Comparison of ENCODE assay signal across 1 cellular context in the genomic region with DNA sequence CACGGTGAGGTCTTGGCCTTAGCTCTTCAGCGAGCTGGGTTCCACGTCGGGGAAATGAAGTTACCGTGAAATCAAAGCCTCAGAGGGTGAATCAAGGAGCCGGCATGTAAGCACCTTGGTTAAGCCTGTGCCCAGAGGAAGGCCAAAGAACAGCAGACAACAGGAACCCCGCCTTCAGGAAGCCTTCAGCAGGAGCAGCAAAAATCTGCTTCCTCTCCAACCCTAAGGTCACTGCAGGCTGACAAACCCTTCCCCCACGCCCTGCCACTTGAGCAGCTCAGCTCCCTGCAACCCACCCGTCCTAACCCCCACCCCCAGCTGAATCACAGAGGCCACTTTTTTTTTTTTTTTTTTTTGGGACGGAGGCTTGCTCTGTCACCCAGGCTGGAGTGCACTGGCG.
TF ChIP-seq lines count a peak whose summit lies in the region.

No MANE protein-coding gene starts in this region.

TF ChIP-seq in SK-N-SH treated with all-trans-retinoic acid at 6 μM for 48 hours, 23 proteins besides CTCF, POLR2A, EP300 and RAD21 (continued from another document):
- TF ChIP-seq CREB5 (CRISPR knock-in tag; IDR thresholded peaks at IDR 0.05; ENCODE audit: low read depth), result no peak
- TF ChIP-seq ESRRG (CRISPR knock-in tag; IDR thresholded peaks at IDR 0.05), result no peak
- no peak for TF ChIP-seq ZFP3 (CRISPR knock-in tag; IDR thresholded peaks at IDR 0.05)
- no peak for TF ChIP-seq ZFP30 (CRISPR knock-in tag; IDR thresholded peaks at IDR 0.05)
- no peak for TF ChIP-seq TCF4 (CRISPR knock-in tag; IDR thresholded peaks at IDR 0.05; ENCODE audit: borderline replicate concordance)
